In genomic region chr17:15742921-15743320, GRCh38 we compare ENCODE assay signal across 19 cellular contexts. TPM values are rescaled to one million over a fixed set of nuclear protein-coding genes. Genes with fewer than 3 reads are reported as not detected.
A peak's percentile ranks its signal among the peaks of the same experiment; 100 is the strongest.
DNase-seq lines count a peak whose midpoint lies in the region; ATAC-seq, FAIRE-seq and TF ChIP-seq lines count a peak whose summit lies in the region.
"Had no signal": no experiment of that assay in that cellular context is flagged by ENCODE, and none has a peak within 500 bp of the region (broad histone marks: within the 10 kb centered on the region; RNA-seq: fewer than 3 reads in every experiment).

No MANE protein-coding gene starts in this region.

- no peaks in the 10 kb centered on the region for H3K9me3 ChIP-seq in osteoblast (ENCODE audit: low read depth, low read length)
- H3K9me3 ChIP-seq: HAP-1 had no signal

- peaks cover 18% of the 10 kb centered on the region for H3K27me3 ChIP-seq in osteoblast (ENCODE audit: insufficient read depth, low read length)

- intact Hi-C loops in sciatic nerve (cut with DNase I) = no loop called here

- H3K4me1 ChIP-seq in osteoblast (ENCODE audit: insufficient read depth, low read length) = no peaks in the 10 kb centered on the region
- H3K4me1 ChIP-seq: HAP-1 had no signal

- H3K36me3 ChIP-seq in osteoblast (ENCODE audit: insufficient read depth, low read length) = no peaks in the 10 kb centered on the region
- H3K36me3 ChIP-seq: HAP-1 had no signal

- FAIRE-seq in HTR-8/SVneo (lab: Jason Lieb, UNC) = peak; percentile 83
- FAIRE-seq in frontal cortex (lab: Jason Lieb, UNC) = no peak
- FAIRE-seq: GM12891, H54 had no signal

- ATAC-seq in sciatic nerve = no peak
- ATAC-seq: GM23338 had no signal

- no peak overlapping the region for H3K27ac ChIP-seq in osteoblast (ENCODE audit: low read depth, low read length)

- in situ Hi-C loops in GM13976 (cut with MboI; ENCODE audit: low sequenced_read_pairs, unreplicated experiment) = no loop called here

- H3K79me2 ChIP-seq in osteoblast (ENCODE audit: insufficient read depth, low read length) = no peaks in the 10 kb centered on the region

- TF ChIP-seq CTCF in GM13976 (IDR thresholded peaks at IDR 0.05; ENCODE audit: borderline replicate concordance, control extremely low read depth, extremely low read depth, insufficient read depth, missing control alignments) (no peak), osteoblast (IDR thresholded peaks at IDR 0.05; ENCODE audit: extremely low read depth, low read depth, low read length) (no peak)

- H2AFZ ChIP-seq in osteoblast (ENCODE audit: low read length) = no peak overlapping the region
- H2AFZ ChIP-seq: GM23338 had no signal

- DNase-seq in GM13976 (ENCODE audit: low spot score) = peak; percentile 14
- no peak for DNase-seq in HTR-8/SVneo (ENCODE audit: insufficient read length, low spot score)
- DNase-seq in islet precursor cell = peak; percentile 38
- peak; percentile 56 for DNase-seq in osteoblast (ENCODE audit: insufficient read length, low spot score, missing footprints)
- no peak for DNase-seq in sciatic nerve (ENCODE audit: low spot score)
- no peak for DNase-seq in frontal cortex (ENCODE audit: low spot score in 2 of 2)
- DNase-seq: C1 segment of cervical spinal cord; Calu3; CD4-positive, alpha-beta memory T cell; COR-L47; DMS53; DMS79 treated with DMSO at 0.1 percent for 48 hours; GF-D8 had no signal

- no peak overlapping the region for H3K4me3 ChIP-seq in osteoblast (ENCODE audit: insufficient read depth, low read length)
- H3K4me3 ChIP-seq: GM23338, HAP-1 had no signal

- no peaks in the 10 kb centered on the region for H4K20me1 ChIP-seq in osteoblast (ENCODE audit: insufficient read depth, low read length)

- no peak overlapping the region for H3K4me2 ChIP-seq in osteoblast (ENCODE audit: insufficient read depth, low read length)
- H3K4me2 ChIP-seq: GM23338 had no signal

RNA-seq across cellular contexts. Expression of gene TBC1D26, which starts 10.8 kb away (rescaled TPM):
- total RNA-seq in osteoblast = under 0.01 TPM in 1 of 2 replicates, not detected in the other
- total RNA-seq in sciatic nerve = 0.27 TPM
- 3.3 TPM for total RNA-seq in frontal cortex
- total RNA-seq: A172, Daoy had no signal

RNA-seq across cellular contexts. Expression of gene ZNF286A, which starts 43.4 kb away (rescaled TPM):
- total RNA-seq in osteoblast (39.8 and 40.7 TPM in 2 replicates), sciatic nerve (20.1 TPM), frontal cortex (177 TPM)

RNA-seq across cellular contexts. Expression of gene TRIM16, which starts 58.8 kb away (rescaled TPM):
- total RNA-seq in osteoblast (43.0 and 56.1 TPM in 2 replicates), sciatic nerve (17.3 TPM), frontal cortex (63.6 TPM)

Comparison
In these comparisons a context has a peak if more than half of its experiments do, and no peak if none do; other contexts are left out.
1. DNase-seq: peak in GM13976 (single experiment), islet precursor cell (single experiment) and osteoblast (single experiment); none in HTR-8/SVneo (single experiment), sciatic nerve (single experiment) and frontal cortex (0 of 2).